Comparison of ENCODE assay signal across 8 cellular contexts in genomic region chr2:68491582-68491981, GRCh38. TPM values are rescaled to one million over a fixed set of nuclear protein-coding genes. Genes with fewer than 3 reads are reported as not detected.
"Had no signal": no experiment of that assay in that cellular context is flagged by ENCODE, and none has a peak within 500 bp of the region (broad histone marks: within the 10 kb centered on the region; RNA-seq: fewer than 3 reads in every experiment).

No MANE protein-coding gene starts in this region.

- H3K4me3 ChIP-seq: K562 had no signal

- FAIRE-seq: HTR-8/SVneo, K562 had no signal

- DNase-seq: IMR-90, KBM-7, KG1 had no signal

- H3K27ac Mint-ChIP-seq: IgD-negative memory B cell had no signal

- H3K4me3 Mint-ChIP-seq: IgD-negative memory B cell had no signal

- ATAC-seq: K562 had no signal

- H3K27me3 Mint-ChIP-seq: IgD-negative memory B cell had no signal

- H3K27ac ChIP-seq: HL-60 had no signal

RNA-seq across cellular contexts. Expression of gene APLF, which starts 24.2 kb away (rescaled TPM):
- total RNA-seq: HT-29 had no signal
